ENCODE assay signal across 18 cellular contexts in genomic region chr2:236541008-236541562, GRCh38. TPM values are rescaled to one million over a fixed set of nuclear protein-coding genes. Genes with fewer than 3 reads are reported as not detected.
DNase-seq lines count a peak whose midpoint lies in the region; ATAC-seq and TF ChIP-seq lines count a peak whose summit lies in the region.
"Had no signal": no experiment of that assay in that cellular context is flagged by ENCODE, and none has a peak within 500 bp of the region (broad histone marks: within the 10 kb centered on the region; RNA-seq: fewer than 3 reads in every experiment).

No MANE protein-coding gene starts in this region.

- intact Hi-C loops in CD8-positive, alpha-beta T cell (cut with DNase I, micrococcal nuclease), result no loop called here

- CTCF ChIA-PET in CD8-positive, alpha-beta T cell (lab: Charles Lee), result interaction anchor here (1.0 kb wide), 1 partner anchor 28 kb away, joined by 3 read pairs; no protein-coding TSS in a partner anchor

- H3K4me3 Mint-ChIP-seq in CD8-positive, alpha-beta T cell, result peak overlapping the region; percentile 24
- peak overlapping the region; percentile 31 for H3K4me3 Mint-ChIP-seq in T-helper 17 cell
- no peak overlapping the region for H3K4me3 Mint-ChIP-seq in chondrocyte (ENCODE audit: unreplicated experiment)
- no peak overlapping the region for H3K4me3 Mint-ChIP-seq in stimulated activated naive B cell treated with anti-CD40 and anti-IgM and Interleukin-4, amounts not matched to agents 10 μg/mL and 1 μg/mL and 100 μg/mL, for 72 hours
- H3K4me3 Mint-ChIP-seq: activated CD8-positive, alpha-beta memory T cell treated with anti-CD3 and anti-CD28 coated beads, Interleukin-2, amount 10 ng/mL, durations not matched to agents 7 days and 5 days had no signal

- no peak for TF ChIP-seq CTCF in CD8-positive, alpha-beta T cell (IDR thresholded peaks at IDR 0.05)
- no peak for TF ChIP-seq CTCF in chondrocyte (IDR thresholded peaks at IDR 0.05)

- no peaks in the 10 kb centered on the region for H3K9me3 ChIP-seq in CD8-positive, alpha-beta T cell (ENCODE audit: low read length)
- H3K9me3 ChIP-seq in T-helper 17 cell (ENCODE audit: control insufficient read depth, low read length, poor library complexity, severe bottlenecking), result no peaks in the 10 kb centered on the region
- H3K9me3 ChIP-seq: sigmoid colon, SJSA1, vagina had no signal

- peaks cover 82% of the 10 kb centered on the region for H3K4me1 Mint-ChIP-seq in CD8-positive, alpha-beta T cell (ENCODE audit: low read depth)
- H3K4me1 Mint-ChIP-seq in T-helper 17 cell, result peaks cover 70% of the 10 kb centered on the region
- peaks cover 18% of the 10 kb centered on the region for H3K4me1 Mint-ChIP-seq in chondrocyte (ENCODE audit: low read depth)
- peaks cover 45 to 66% of the 10 kb centered on the region in 2 donors for H3K4me1 Mint-ChIP-seq in stimulated activated naive B cell treated with anti-CD40 and anti-IgM and Interleukin-4, amounts not matched to agents 10 μg/mL and 1 μg/mL and 100 μg/mL, for 72 hours

- no peak overlapping the region for H3K4me3 ChIP-seq in CD8-positive, alpha-beta T cell (ENCODE audit: low read depth, low read length)
- H3K4me3 ChIP-seq: sigmoid colon, SJSA1, vagina had no signal

- H3K36me3 Mint-ChIP-seq in CD8-positive, alpha-beta T cell, result peaks cover 47% of the 10 kb centered on the region
- peaks cover 8% of the 10 kb centered on the region for H3K36me3 Mint-ChIP-seq in T-helper 17 cell (ENCODE audit: low read depth)
- H3K36me3 Mint-ChIP-seq in chondrocyte (ENCODE audit: low read depth), result no peaks in the 10 kb centered on the region
- peaks cover 2 to 12% of the 10 kb centered on the region in 2 donors for H3K36me3 Mint-ChIP-seq in stimulated activated naive B cell treated with anti-CD40 and anti-IgM and Interleukin-4, amounts not matched to agents 10 μg/mL and 1 μg/mL and 100 μg/mL, for 72 hours

- H3K36me3 ChIP-seq in CD8-positive, alpha-beta T cell (ENCODE audit: insufficient read depth, low read length), result no peaks in the 10 kb centered on the region
- H3K36me3 ChIP-seq: sigmoid colon, SJSA1, vagina had no signal

- H3K27me3 Mint-ChIP-seq in CD8-positive, alpha-beta T cell (ENCODE audit: low read depth), result no peaks in the 10 kb centered on the region
- no peaks in the 10 kb centered on the region for H3K27me3 Mint-ChIP-seq in T-helper 17 cell
- no peaks in the 10 kb centered on the region for H3K27me3 Mint-ChIP-seq in chondrocyte (ENCODE audit: low read depth)
- no peaks in the 10 kb centered on the region for H3K27me3 Mint-ChIP-seq in stimulated activated naive B cell treated with anti-CD40 and anti-IgM and Interleukin-4, amounts not matched to agents 10 μg/mL and 1 μg/mL and 100 μg/mL, for 72 hours
- H3K27me3 Mint-ChIP-seq: activated CD8-positive, alpha-beta memory T cell treated with anti-CD3 and anti-CD28 coated beads, Interleukin-2, amount 10 ng/mL, durations not matched to agents 7 days and 5 days had no signal

- H3K27ac Mint-ChIP-seq in CD8-positive, alpha-beta T cell, result peak overlapping the region; percentile 84
- peak overlapping the region; percentile 85 for H3K27ac Mint-ChIP-seq in T-helper 17 cell
- peak overlapping the region; percentile 29 for H3K27ac Mint-ChIP-seq in chondrocyte (ENCODE audit: unreplicated experiment)
- H3K27ac Mint-ChIP-seq in stimulated activated naive B cell treated with anti-CD40 and anti-IgM and Interleukin-4, amounts not matched to agents 10 μg/mL and 1 μg/mL and 100 μg/mL, for 72 hours, result peak overlapping the region; percentile 15
- H3K27ac Mint-ChIP-seq: activated CD8-positive, alpha-beta memory T cell treated with anti-CD3 and anti-CD28 coated beads, Interleukin-2, amount 10 ng/mL, durations not matched to agents 7 days and 5 days had no signal

- ATAC-seq in CD8-positive, alpha-beta T cell, result no peak
- ATAC-seq in T-helper 17 cell, result no peak
- no peak for ATAC-seq in stimulated activated naive B cell treated with anti-CD40 and anti-IgM and Interleukin-4, amounts not matched to agents 10 μg/mL and 1 μg/mL and 100 μg/mL, for 72 hours (replicated peaks)
- ATAC-seq in GM21825 (IDR thresholded peaks at IDR 0.05; ENCODE audit: unreplicated experiment), result no peak
- no peak for ATAC-seq in HG03095 (IDR thresholded peaks at IDR 0.05; ENCODE audit: unreplicated experiment)
- ATAC-seq: activated CD8-positive, alpha-beta memory T cell treated with anti-CD3 and anti-CD28 coated beads, Interleukin-2, amount 10 ng/mL, durations not matched to agents 7 days and 5 days; esophagus mucosa; left lobe of liver had no signal

- POLR2A ChIA-PET in CD8-positive, alpha-beta T cell (lab: Charles Lee), result no interaction called here

- DNase-seq in CD8-positive, alpha-beta T cell, result no peak
- no peak for DNase-seq in T-helper 17 cell
- DNase-seq in chondrocyte (ENCODE audit: low spot score), result no peak
- DNase-seq in stimulated activated naive B cell treated with anti-CD40 and anti-IgM and Interleukin-4, amounts not matched to agents 10 μg/mL and 1 μg/mL and 100 μg/mL, for 72 hours, result no peak
- no peak for DNase-seq in stimulated activated CD4-positive, alpha-beta T cell treated with anti-CD3 and anti-CD28 coated beads, Interleukin-15, amount 100 ng/mL, for 24 hours
- DNase-seq: activated CD8-positive, alpha-beta memory T cell treated with anti-CD3 and anti-CD28 coated beads, Interleukin-2, amount 10 ng/mL, durations not matched to agents 7 days and 5 days; activated naive CD4-positive, alpha-beta T cell; C1 segment of cervical spinal cord; MM.1S; NCI-H1694; sigmoid colon; T-helper 9 cell had no signal

- peaks cover 49% of the 10 kb centered on the region for H3K4me1 ChIP-seq in CD8-positive, alpha-beta T cell (ENCODE audit: insufficient read depth, low read length)
- H3K4me1 ChIP-seq: SJSA1, vagina had no signal

- H3K9me3 Mint-ChIP-seq in CD8-positive, alpha-beta T cell, result peaks cover 3% of the 10 kb centered on the region
- no peaks in the 10 kb centered on the region for H3K9me3 Mint-ChIP-seq in chondrocyte (ENCODE audit: low read depth)
- H3K9me3 Mint-ChIP-seq in stimulated activated naive B cell treated with anti-CD40 and anti-IgM and Interleukin-4, amounts not matched to agents 10 μg/mL and 1 μg/mL and 100 μg/mL, for 72 hours, result peaks cover 8 to 10% of the 10 kb centered on the region in 2 donors

- H3K27ac ChIP-seq in CD8-positive, alpha-beta T cell (ENCODE audit: low read depth, low read length), result no peak overlapping the region
- H3K27ac ChIP-seq: sigmoid colon, SJSA1, vagina had no signal

- H3K27me3 ChIP-seq in CD8-positive, alpha-beta T cell (ENCODE audit: insufficient read depth, low read length), result no peaks in the 10 kb centered on the region
- H3K27me3 ChIP-seq: sigmoid colon, SJSA1, vagina had no signal

RNA-seq across cellular contexts. Expression of gene ACKR3, which starts 28.5 kb away (rescaled TPM):
- total RNA-seq in CD8-positive, alpha-beta T cell, result 1 to 10 TPM in 1 of 2 experiments, under 1 TPM in 1; 0.50 to 2.0 TPM
- total RNA-seq in T-helper 17 cell (1 to 10 TPM; 1.3 to 2.3 TPM), chondrocyte (56.6 to 68.8 TPM (median 57.6 TPM) in 3 replicates)

Comparison
In these comparisons a context has a peak if more than half of its experiments do, and no peak if none do; other contexts are left out.
1. H3K27ac Mint-ChIP-seq: peak in every context shown above with its lines; median percentile 85 in T-helper 17 cell; 84 in CD8-positive, alpha-beta T cell; 29 in chondrocyte; 15 in stimulated activated naive B cell treated with anti-CD40 and anti-IgM and Interleukin-4, amounts not matched to agents 10 μg/mL and 1 μg/mL and 100 μg/mL, for 72 hours.
2. H3K4me3 Mint-ChIP-seq: peak in CD8-positive, alpha-beta T cell (single experiment) and T-helper 17 cell (single experiment); none in chondrocyte (single experiment) and stimulated activated naive B cell treated with anti-CD40 and anti-IgM and Interleukin-4, amounts not matched to agents 10 μg/mL and 1 μg/mL and 100 μg/mL, for 72 hours (0 of 2).
3. RNA of gene ACKR3, which starts 28.5 kb away (total RNA-seq): 56.6 to 68.8 TPM in chondrocyte; 1.3 to 2.3 TPM in T-helper 17 cell and 0.50 to 2.0 TPM in CD8-positive, alpha-beta T cell; every median in the first group is over 10 times any median in the second.